In the genomic region with DNA sequence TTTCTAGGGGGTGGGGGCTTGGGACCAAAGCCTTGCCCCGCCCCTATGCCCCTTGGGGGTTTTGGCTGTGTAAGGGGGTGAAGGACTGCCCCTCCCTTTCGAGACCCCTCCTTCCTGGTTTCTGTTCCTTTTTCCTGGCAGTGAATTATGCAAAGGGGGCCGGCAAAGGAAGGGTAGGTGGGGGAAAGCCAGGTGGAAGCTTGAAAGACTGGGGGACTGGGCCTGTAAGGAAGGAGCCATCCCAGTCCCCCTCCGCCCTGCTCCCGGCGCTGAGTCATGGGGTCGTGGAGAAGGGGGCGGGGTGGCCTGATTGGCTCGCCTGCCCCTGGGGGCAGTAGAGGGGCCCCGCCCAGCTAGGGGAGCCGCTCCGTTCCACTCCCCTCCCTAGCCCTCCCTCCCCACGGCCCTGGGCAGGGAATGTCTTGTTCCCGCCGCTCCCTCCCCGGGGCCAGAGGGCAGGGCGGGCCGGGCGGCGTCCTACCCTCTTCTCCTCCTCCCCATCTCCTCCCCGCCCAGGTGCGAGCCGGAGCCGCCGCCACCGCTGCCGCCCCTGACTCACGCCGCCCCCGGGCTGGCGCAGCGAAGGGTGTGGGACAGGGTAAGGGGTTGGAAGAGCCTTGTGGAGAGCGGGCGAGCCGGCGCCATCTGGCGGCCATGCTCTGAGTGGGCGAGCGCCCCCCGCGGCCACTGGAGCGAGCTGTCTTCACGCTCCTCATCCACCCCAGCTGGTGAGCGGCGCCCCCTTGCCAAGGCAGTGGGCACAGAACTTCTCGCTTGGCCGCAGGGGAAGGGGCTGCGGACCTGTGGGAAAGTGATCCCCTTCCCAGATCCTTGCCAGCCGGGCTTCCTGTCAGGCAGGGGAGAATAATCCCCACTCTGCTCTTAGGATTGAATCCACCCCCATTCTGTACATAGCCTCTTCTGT, we compare ENCODE assay signal across 8 cellular contexts. TPM values are rescaled to one million over a fixed set of nuclear protein-coding genes. Genes with fewer than 3 reads are reported as not detected.
DNase-seq lines count a peak whose midpoint lies in the region; ATAC-seq and TF ChIP-seq lines count a peak whose summit lies in the region.

No MANE protein-coding gene starts in this region.

- H3K9me3 Mint-ChIP-seq in activated naive CD4-positive, alpha-beta T cell treated with anti-CD3 and anti-CD28 coated beads, Interleukin-2, amount 10 ng/mL, durations not matched to agents 7 days and 5 days = no peaks in the 10 kb centered on the region

- TF ChIP-seq CTCF in DND-41 (IDR thresholded peaks at IDR 0.05; ENCODE audit: borderline replicate concordance, extremely low read depth, low read length, poor library complexity, severe bottlenecking) (peak; percentile 99), LNCaP clone FGC (IDR thresholded peaks at IDR 0.05; ENCODE audit: control insufficient read depth, extremely low read depth, insufficient read depth) (peak; percentile 16; the same call in 1 of the 2 replicates), omental fat pad (IDR thresholded peaks at IDR 0.05) (peak in 2 of 3 donors; percentile 79 to 98), suprapubic skin (IDR thresholded peaks at IDR 0.05) (peak; percentile 97 to 99)

- WGBS in suprapubic skin = 10% methylated on average over 7 of the region's 49 CpGs

- CTCF ChIA-PET in activated naive CD4-positive, alpha-beta T cell treated with anti-CD3 and anti-CD28 coated beads, Interleukin-2, amount 10 ng/mL, durations not matched to agents 7 days and 5 days (lab: Charles Lee) = interaction anchor here (0.5 to 6.7 kb wide), 27 partner anchors 8 to 538 kb away, joined by 3 to 48 read pairs (median 6); a partner anchor contains a TSS

- H3K79me2 ChIP-seq in DND-41 (ENCODE audit: insufficient read depth, low read length) = no peaks in the 10 kb centered on the region

- no peaks in the 10 kb centered on the region for H3K27me3 Mint-ChIP-seq in activated naive CD4-positive, alpha-beta T cell treated with anti-CD3 and anti-CD28 coated beads, Interleukin-2, amount 10 ng/mL, durations not matched to agents 7 days and 5 days

- H3K36me3 ChIP-seq in DND-41 (ENCODE audit: insufficient read depth, low read length) = no peaks in the 10 kb centered on the region
- H3K36me3 ChIP-seq in suprapubic skin = peaks cover 25% of the 10 kb centered on the region

- H3K4me1 ChIP-seq in DND-41 (ENCODE audit: insufficient read depth, low read length) = peaks cover 13% of the 10 kb centered on the region
- H3K4me1 ChIP-seq in suprapubic skin = peaks cover 83% of the 10 kb centered on the region

- H3K36me3 Mint-ChIP-seq in activated naive CD4-positive, alpha-beta T cell treated with anti-CD3 and anti-CD28 coated beads, Interleukin-2, amount 10 ng/mL, durations not matched to agents 7 days and 5 days = peaks cover 60% of the 10 kb centered on the region

- H3K4me1 Mint-ChIP-seq in activated naive CD4-positive, alpha-beta T cell treated with anti-CD3 and anti-CD28 coated beads, Interleukin-2, amount 10 ng/mL, durations not matched to agents 7 days and 5 days = peaks cover 71% of the 10 kb centered on the region

- H3K27me3 ChIP-seq in DND-41 (ENCODE audit: insufficient read depth, low read length, poor library complexity) (peaks cover 34% of the 10 kb centered on the region), suprapubic skin (no peaks in the 10 kb centered on the region)

- peak; percentile 5 for TF ChIP-seq EP300 in suprapubic skin (IDR thresholded peaks at IDR 0.05)

- H4K20me1 ChIP-seq in DND-41 (ENCODE audit: insufficient read depth, low read length) = peaks cover 55% of the 10 kb centered on the region

- peak overlapping the region; percentile 41 for H3K4me2 ChIP-seq in DND-41 (ENCODE audit: insufficient read depth, low read length)

- H3K9me3 ChIP-seq in DND-41 (ENCODE audit: insufficient read depth, low read length, severe bottlenecking) (no peaks in the 10 kb centered on the region), suprapubic skin (no peaks in the 10 kb centered on the region)

- no peak overlapping the region for H2AFZ ChIP-seq in DND-41 (ENCODE audit: low read depth, low read length)

- TF ChIP-seq POLR2A in suprapubic skin (IDR thresholded peaks at IDR 0.05) = no peak

- DNase-seq in DND-41 (peak; percentile 82), LNCaP clone FGC (ENCODE audit: low read depth) (no peak), SK-N-DZ (ENCODE audit: low spot score) (peak; percentile 94), globus pallidus (ENCODE audit: low spot score) (peak; percentile 82), omental fat pad (ENCODE audit: low spot score) (peak; percentile 91), suprapubic skin (ENCODE audit: low spot score in 2 of 2) (peak; percentile 95 to 97)
- peak; percentile 90 for DNase-seq in activated naive CD4-positive, alpha-beta T cell treated with anti-CD3 and anti-CD28 coated beads, Interleukin-2, amount 10 ng/mL, durations not matched to agents 7 days and 5 days

- ATAC-seq in DND-41 (ENCODE audit: insufficient read depth, low read depth) (peak; percentile 98), GM21737 (IDR thresholded peaks at IDR 0.05; ENCODE audit: unreplicated experiment) (peak; percentile 47), omental fat pad (ENCODE audit: low FRiP score) (peak; percentile 93)

- H3K4me3 ChIP-seq in DND-41 (ENCODE audit: low read depth in 1 of 2, low read length in 2 of 2) = no peak overlapping the region
- H3K4me3 ChIP-seq in LNCaP clone FGC (ENCODE audit: low read depth, low read length) = no peak overlapping the region
- peak overlapping the region; percentile 38 for H3K4me3 ChIP-seq in suprapubic skin

- H3K27ac Mint-ChIP-seq in activated naive CD4-positive, alpha-beta T cell treated with anti-CD3 and anti-CD28 coated beads, Interleukin-2, amount 10 ng/mL, durations not matched to agents 7 days and 5 days = peak overlapping the region; percentile 83

- H3K4me3 Mint-ChIP-seq in activated naive CD4-positive, alpha-beta T cell treated with anti-CD3 and anti-CD28 coated beads, Interleukin-2, amount 10 ng/mL, durations not matched to agents 7 days and 5 days = peak overlapping the region; percentile 26

- no peak overlapping the region for H3K27ac ChIP-seq in DND-41 (ENCODE audit: low read length)
- H3K27ac ChIP-seq in suprapubic skin = peak overlapping the region; percentile 94

- H3K9ac ChIP-seq in DND-41 (ENCODE audit: low read depth, low read length) = no peak overlapping the region

RNA-seq across cellular contexts. Expression of a gene that starts 14.7 kb away (rescaled TPM):
- polyA plus RNA-seq in SK-N-DZ (2014; cell fraction: cytosol; rRNA removed) = 4.1 and 4.9 TPM in 2 replicates
- 8.2 and 11.4 TPM in 2 replicates for polyA plus RNA-seq in SK-N-DZ (2014; cell fraction: nucleus; rRNA removed)
- 10 to 100 TPM; 38.6 to 66.4 (median 49.2) TPM for total RNA-seq in omental fat pad
- 100 to 1,000 TPM; 238 to 243 (median 239) TPM for total RNA-seq in suprapubic skin

RNA-seq across cellular contexts. Expression of a gene that starts 16.3 kb away (rescaled TPM):
- polyA plus RNA-seq in SK-N-DZ (2014; cell fraction: cytosol; rRNA removed) = 0.28 TPM in 1 of 2 replicates, not detected in the other
- polyA plus RNA-seq in SK-N-DZ (2014; cell fraction: nucleus; rRNA removed) = 0.19 and 2.3 TPM in 2 replicates
- total RNA-seq in omental fat pad (under 1 TPM in 3 of 4 donors, not detected in 1; 0.36 to 0.79 (median 0.38) TPM), suprapubic skin (10 to 100 TPM; 13.4 to 36.0 (median 14.5) TPM)

RNA-seq across cellular contexts. Expression of a gene that starts 16.3 kb away (rescaled TPM):
- 0.05 TPM in 1 of 2 replicates, not detected in the other for polyA plus RNA-seq in SK-N-DZ (2014; cell fraction: cytosol; rRNA removed)
- not detected in 2 replicates for polyA plus RNA-seq in SK-N-DZ (2014; cell fraction: nucleus; rRNA removed)
- not detected for total RNA-seq in omental fat pad
- 1 to 10 TPM in 3 of 4 donors, under 1 TPM in 1; 0.55 to 8.2 (median 2.8) TPM for total RNA-seq in suprapubic skin

RNA-seq across cellular contexts. Expression of a gene that starts 23.9 kb away (rescaled TPM):
- not detected in 2 replicates for polyA plus RNA-seq in SK-N-DZ (2014; cell fraction: cytosol; rRNA removed)
- 0.98 TPM in 1 of 2 replicates, not detected in the other for polyA plus RNA-seq in SK-N-DZ (2014; cell fraction: nucleus; rRNA removed)
- not detected for total RNA-seq in omental fat pad
- 1 to 10 TPM in 1 of 4 donors, not detected in 3; 3.0 TPM for total RNA-seq in suprapubic skin

RNA-seq across cellular contexts. Expression of a gene that starts 33.8 kb away (rescaled TPM):
- polyA plus RNA-seq in SK-N-DZ (2014; cell fraction: cytosol; rRNA removed) = 55.4 and 55.5 TPM in 2 replicates
- 227 and 243 TPM in 2 replicates for polyA plus RNA-seq in SK-N-DZ (2014; cell fraction: nucleus; rRNA removed)
- total RNA-seq in omental fat pad = 100 to 1,000 TPM; 116 to 262 (median 157) TPM
- 100 to 1,000 TPM; 304 to 327 (median 321) TPM for total RNA-seq in suprapubic skin

Comparison
In these comparisons a context has a peak if more than half of its experiments do, and no peak if none do; other contexts are left out.
1. ATAC-seq: peak in every context shown above with its lines; median percentile 98 in DND-41; 93 in omental fat pad; 47 in GM21737.
2. CTCF ChIP-seq: peak in every context shown above with its lines; median percentile 99 in DND-41; 98 in suprapubic skin; 88 in omental fat pad; 16 in LNCaP clone FGC.
3. RNA of a gene that starts 16.3 kb away (total RNA-seq): 13.4 to 36.0 TPM in suprapubic skin; 0.36 to 0.79 TPM in omental fat pad; every median in the first group is over 4 times any median in the second.